8 cellular contexts compared by ENCODE assay signal in the genomic region with DNA sequence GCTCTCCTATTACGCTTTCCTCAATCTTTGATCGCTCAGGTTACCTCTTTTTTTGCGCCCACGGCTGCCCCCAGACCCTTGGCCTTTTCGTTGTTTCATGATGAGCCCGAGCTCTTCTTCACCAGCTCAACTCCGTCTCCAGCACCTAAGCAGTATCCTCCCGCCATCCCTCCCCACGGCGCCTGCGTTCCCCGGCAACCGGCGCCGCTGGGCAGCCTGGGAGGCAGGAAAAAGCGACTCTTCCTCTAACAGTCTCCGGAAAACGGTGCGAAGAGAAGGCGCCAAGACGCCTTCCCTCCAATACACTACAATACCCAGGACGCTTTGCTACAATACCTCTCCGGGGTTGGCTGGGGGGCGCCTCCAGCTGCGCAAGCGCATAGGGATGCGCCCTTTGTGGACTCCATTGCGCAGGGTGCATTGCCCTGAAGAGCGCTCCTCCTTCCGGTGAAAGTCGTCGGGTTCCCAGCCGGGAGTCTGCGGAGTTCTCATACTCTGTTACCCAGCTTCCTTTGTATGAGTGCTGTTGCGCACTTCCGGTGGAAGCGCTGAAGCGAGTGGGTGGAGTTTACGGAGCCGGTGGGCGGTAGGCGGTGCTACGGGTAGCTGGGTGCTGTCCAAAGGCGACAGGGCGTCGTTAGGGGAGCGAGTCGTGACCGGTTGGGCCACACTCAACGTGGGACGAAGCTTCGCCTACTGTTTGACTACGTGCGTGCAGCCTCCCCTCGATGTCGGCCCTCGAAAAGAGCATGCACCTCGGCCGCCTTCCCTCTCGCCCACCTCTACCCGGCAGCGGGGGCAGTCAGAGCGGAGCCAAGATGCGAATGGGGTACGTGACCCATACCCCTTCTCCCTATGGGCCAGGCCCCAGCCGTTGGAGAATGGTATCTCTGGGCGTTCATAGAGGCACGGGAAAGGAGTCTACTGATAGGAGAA. TPM values are rescaled to one million over a fixed set of nuclear protein-coding genes. Genes with fewer than 3 reads are reported as not detected.
DNase-seq lines count a peak whose midpoint lies in the region; TF ChIP-seq lines count a peak whose summit lies in the region.

TSS of gene C2CD3 (minus strand) at position 309 of the 936 bp plus-strand sequence. CDS start at position 99, 210 bp downstream.
TSS of gene PPME1 (plus strand) at position 596 of the 936 bp plus-strand sequence. CDS start at position 729, 133 bp downstream.

- peak in 1 of 4 donors; percentile 61 for TF ChIP-seq POLR2A in stomach (IDR thresholded peaks at IDR 0.05)

- H3K9me2 ChIP-seq in MM.1S (replicated peaks; ENCODE audit: insufficient read depth, low read length) (no peaks in the 10 kb centered on the region), neural cell (ENCODE audit: insufficient read depth, low read length) (no peaks in the 10 kb centered on the region)

- H3K4me2 ChIP-seq in MM.1S (ENCODE audit: low read depth, low read length) (peak within 1 kb of the TSS; percentile 92), neural cell (ENCODE audit: low read length) (peak within 1 kb of the TSS; percentile 82)

- H3K9ac ChIP-seq in MM.1S (ENCODE audit: low read length) (peak within 1 kb of the TSS; percentile 74), neural cell (ENCODE audit: low read length) (peak within 1 kb of the TSS; percentile 81)

- H2AFZ ChIP-seq in MM.1S (ENCODE audit: low read length) (peak within 1 kb of the TSS; percentile 91), neural cell (ENCODE audit: low read depth, low read length) (peak within 1 kb of the TSS; percentile 80)

- H3K27me3 ChIP-seq in MM.1S (replicated peaks; ENCODE audit: insufficient read depth, low read length) (no peaks in the 10 kb centered on the region), neural cell (ENCODE audit: insufficient read depth, low read depth, low read length) (no peaks in the 10 kb centered on the region), stomach (no peaks in the 10 kb centered on the region)

- peak; percentile 6 for TF ChIP-seq RAD21 in neural cell (conservative IDR thresholded peaks at IDR 0.05)

- WGBS in stomach, 5 donors, result 0% methylated on average over 59 to 68 of the region's 68 CpGs

- H3K9me3 ChIP-seq in MM.1S (replicated peaks; ENCODE audit: insufficient read depth, low read length) (no peaks in the 10 kb centered on the region), neural cell (ENCODE audit: low read length) (no peaks in the 10 kb centered on the region), stomach (no peaks in the 10 kb centered on the region)

- TF ChIP-seq EP300 in neural cell (conservative IDR thresholded peaks at IDR 0.05; ENCODE audit: poor library complexity, severe bottlenecking) (peak; percentile 55), stomach (IDR thresholded peaks at IDR 0.05) (no peak)

- H3K27ac ChIP-seq in MM.1S (ENCODE audit: low read length) (peak within 1 kb of the TSS; percentile 62; the same call in 1 of the 2 replicates), neural cell (ENCODE audit: low read length) (peak within 1 kb of the TSS; percentile 87), stomach (peak within 1 kb of the TSS; percentile 85 to 94 (median 90))

- TF ChIP-seq CTCF in MM.1S (IDR thresholded peaks at IDR 0.05; ENCODE audit: low read length), result no peak
- peak; percentile 15 for TF ChIP-seq CTCF in fibroblast of villous mesenchyme (IDR thresholded peaks at IDR 0.05; ENCODE audit: insufficient read depth, low read depth, low read length)
- peak; percentile 71 for TF ChIP-seq CTCF in neural cell (IDR thresholded peaks at IDR 0.05; ENCODE audit: poor library complexity, severe bottlenecking)
- TF ChIP-seq CTCF in stomach (IDR thresholded peaks at IDR 0.05), result peak in 2 of 7 experiments; percentile 33 to 50

- peaks cover 4% of the 10 kb centered on the region; the same call in 1 of the 2 replicates for H3K36me3 ChIP-seq in MM.1S (replicated peaks; ENCODE audit: insufficient read depth, low read length)
- H3K36me3 ChIP-seq in neural cell (ENCODE audit: insufficient read depth, low read length), result no peaks in the 10 kb centered on the region
- peaks cover 0 to 25% (median 25%) of the 10 kb centered on the region in 4 donors for H3K36me3 ChIP-seq in stomach

- DNase-seq in GDM1 (lab: John Stamatoyannopoulos, UW) (peak; percentile 98), HCEC 1CT (peak; percentile 100), MM.1S (peak; percentile 99), SHP77 treated with DMSO at 0.1 percent for 48 hours (lab: John Stamatoyannopoulos, UW) (peak; percentile 100), fibroblast of villous mesenchyme (ENCODE audit: low read depth) (peak; percentile 100), stomach (peak; percentile 98)
- peak; percentile 99 for DNase-seq in activated effector memory CD4-positive, alpha-beta T cell treated with anti-CD3 and anti-CD28 coated beads, Interleukin-2, amount 50 U/mL, for 16 hours

- H4K20me1 ChIP-seq in MM.1S (ENCODE audit: insufficient read depth, low read length), result no peaks in the 10 kb centered on the region
- no peaks in the 10 kb centered on the region for H4K20me1 ChIP-seq in neural cell (ENCODE audit: insufficient read depth)

- H3K79me2 ChIP-seq in MM.1S (ENCODE audit: low read length) (peaks cover 45% of the 10 kb centered on the region), neural cell (replicated peaks; ENCODE audit: insufficient read depth, low read length) (peaks cover 75% of the 10 kb centered on the region)

- H3K4me3 ChIP-seq in MM.1S (ENCODE audit: low read length) (peak within 1 kb of the TSS; percentile 90), fibroblast of villous mesenchyme (ENCODE audit: low read depth, low read length) (peak within 1 kb of the TSS; percentile 96), neural cell (ENCODE audit: low read length) (peak within 1 kb of the TSS; percentile 75), stomach (peak within 1 kb of the TSS; percentile 73 to 87 (median 84))

- 0 out of 2 replicates have a peak, but pooled peaks cover 4% of the 10 kb centered on the region for H3F3A ChIP-seq in MM.1S (ENCODE audit: insufficient read depth, low read length)
- no peaks in the 10 kb centered on the region for H3F3A ChIP-seq in neural cell (ENCODE audit: insufficient read depth, low read length, poor library complexity, severe bottlenecking)

- intact Hi-C loops in stomach (cut with DNase I; ENCODE audit: low total_unique reads), result no loop called here

- H3K4me1 ChIP-seq in MM.1S (ENCODE audit: low read length) (peaks cover 6% of the 10 kb centered on the region; the same call in 1 of the 2 replicates), stomach (peaks cover 27 to 48% (median 40%) of the 10 kb centered on the region in 4 donors)

TF ChIP-seq in neural cell, 6 proteins besides CTCF, POLR2A, EP300 and RAD21:
- TF ChIP-seq EZH2 (IDR thresholded peaks at IDR 0.05; ENCODE audit: borderline replicate concordance, insufficient read depth, low read length, poor library complexity, severe bottlenecking) (no peak), SMC3 (conservative IDR thresholded peaks at IDR 0.05; ENCODE audit: poor library complexity) (no peak), TAF1 (IDR thresholded peaks at IDR 0.05; ENCODE audit: low read depth) (peak; percentile 80), POLR2AphosphoS5 (IDR thresholded peaks at IDR 0.05) (peak; percentile 94), MXI1 (conservative IDR thresholded peaks at IDR 0.05; ENCODE audit: poor library complexity, severe bottlenecking) (peak; percentile 78)
- TF ChIP-seq, protein P1, sequence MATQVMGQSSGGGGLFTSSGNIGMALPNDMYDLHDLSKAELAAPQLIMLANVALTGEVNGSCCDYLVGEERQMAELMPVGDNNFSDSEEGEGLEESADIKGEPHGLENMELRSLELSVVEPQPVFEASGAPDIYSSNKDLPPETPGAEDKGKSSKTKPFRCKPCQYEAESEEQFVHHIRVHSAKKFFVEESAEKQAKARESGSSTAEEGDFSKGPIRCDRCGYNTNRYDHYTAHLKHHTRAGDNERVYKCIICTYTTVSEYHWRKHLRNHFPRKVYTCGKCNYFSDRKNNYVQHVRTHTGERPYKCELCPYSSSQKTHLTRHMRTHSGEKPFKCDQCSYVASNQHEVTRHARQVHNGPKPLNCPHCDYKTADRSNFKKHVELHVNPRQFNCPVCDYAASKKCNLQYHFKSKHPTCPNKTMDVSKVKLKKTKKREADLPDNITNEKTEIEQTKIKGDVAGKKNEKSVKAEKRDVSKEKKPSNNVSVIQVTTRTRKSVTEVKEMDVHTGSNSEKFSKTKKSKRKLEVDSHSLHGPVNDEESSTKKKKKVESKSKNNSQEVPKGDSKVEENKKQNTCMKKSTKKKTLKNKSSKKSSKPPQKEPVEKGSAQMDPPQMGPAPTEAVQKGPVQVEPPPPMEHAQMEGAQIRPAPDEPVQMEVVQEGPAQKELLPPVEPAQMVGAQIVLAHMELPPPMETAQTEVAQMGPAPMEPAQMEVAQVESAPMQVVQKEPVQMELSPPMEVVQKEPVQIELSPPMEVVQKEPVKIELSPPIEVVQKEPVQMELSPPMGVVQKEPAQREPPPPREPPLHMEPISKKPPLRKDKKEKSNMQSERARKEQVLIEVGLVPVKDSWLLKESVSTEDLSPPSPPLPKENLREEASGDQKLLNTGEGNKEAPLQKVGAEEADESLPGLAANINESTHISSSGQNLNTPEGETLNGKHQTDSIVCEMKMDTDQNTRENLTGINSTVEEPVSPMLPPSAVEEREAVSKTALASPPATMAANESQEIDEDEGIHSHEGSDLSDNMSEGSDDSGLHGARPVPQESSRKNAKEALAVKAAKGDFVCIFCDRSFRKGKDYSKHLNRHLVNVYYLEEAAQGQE (IDR thresholded peaks at IDR 0.05; ENCODE audit: borderline replicate concordance), result peak; percentile 68

RNA-seq across cellular contexts. Expression of gene C2CD3, which starts in this region (rescaled TPM):
- total RNA-seq in fibroblast of villous mesenchyme (19.6 and 54.4 TPM in 2 replicates), stomach (100 to 1,000 TPM in 2 of 5 donors, 10 to 100 TPM in 3; 22.9 to 176 (median 93.6) TPM)
- polyA plus RNA-seq in neural cell (11.4 and 13.2 TPM in 2 replicates), stomach (1 to 10 TPM; 5.6 to 7.0 (median 5.7) TPM)
- 42.3 and 43.1 TPM in 2 replicates for polyA minus RNA-seq in neural cell

RNA-seq across cellular contexts. Expression of gene PPME1, which starts in this region (rescaled TPM):
- total RNA-seq in fibroblast of villous mesenchyme, result 48.0 and 165 TPM in 2 replicates
- 49.5 and 59.4 TPM in 2 replicates for polyA plus RNA-seq in neural cell
- 57.0 and 70.4 TPM in 2 replicates for polyA minus RNA-seq in neural cell
- 10 to 100 TPM in 2 of 5 donors, 1 to 10 TPM in 3; 2.0 to 31.0 (median 7.0) TPM for total RNA-seq in stomach
- 10 to 100 TPM; 15.4 to 26.2 (median 21.0) TPM for polyA plus RNA-seq in stomach

Comparison
In these comparisons a context has a peak if more than half of its experiments do, and no peak if none do; other contexts are left out.
1. Peak in every context shown above with its lines: DNase-seq, H3K4me3 ChIP-seq and H3K27ac ChIP-seq.